Comparison of ENCODE assay signal across 9 cellular contexts in genomic region chr4:37561803-37562207, GRCh38.
DNase-seq lines count a peak whose midpoint lies in the region; ATAC-seq and TF ChIP-seq lines count a peak whose summit lies in the region.
"Had no signal": no experiment of that assay in that cellular context is flagged by ENCODE, and none has a peak within 500 bp of the region (broad histone marks: within the 10 kb centered on the region; RNA-seq: fewer than 3 reads in every experiment).

No MANE protein-coding gene starts in this region.

- no peaks in the 10 kb centered on the region for H3K27me3 Mint-ChIP-seq in activated CD4-positive, alpha-beta memory T cell treated with anti-CD3 and anti-CD28 coated beads, Interleukin-2, amount 10 ng/mL, durations not matched to agents 7 days and 5 days

- no peaks in the 10 kb centered on the region for H3K27me3 ChIP-seq in vagina

- TF ChIP-seq POLR2A in vagina (IDR thresholded peaks at IDR 0.05): no peak
- TF ChIP-seq POLR2A in erythroblast (IDR thresholded peaks at IDR 0.05; ENCODE audit: low read length): no peak

- H3K4me1 ChIP-seq in vagina: no peaks in the 10 kb centered on the region

- POLR2A ChIA-PET in activated CD4-positive, alpha-beta memory T cell treated with anti-CD3 and anti-CD28 coated beads, Interleukin-2, amount 10 ng/mL, durations not matched to agents 7 days and 5 days (lab: Charles Lee): no interaction called here

- no peaks in the 10 kb centered on the region for H3K9me3 Mint-ChIP-seq in activated CD4-positive, alpha-beta memory T cell treated with anti-CD3 and anti-CD28 coated beads, Interleukin-2, amount 10 ng/mL, durations not matched to agents 7 days and 5 days

- CTCF ChIA-PET in activated CD4-positive, alpha-beta memory T cell treated with anti-CD3 and anti-CD28 coated beads, Interleukin-2, amount 10 ng/mL, durations not matched to agents 7 days and 5 days (lab: Charles Lee): no interaction called here

- no peaks in the 10 kb centered on the region for H3K36me3 ChIP-seq in vagina

- no peak overlapping the region for H3K4me3 Mint-ChIP-seq in activated CD4-positive, alpha-beta memory T cell treated with anti-CD3 and anti-CD28 coated beads, Interleukin-2, amount 10 ng/mL, durations not matched to agents 7 days and 5 days

- DNase-seq in H4 (ENCODE audit: low spot score) (peak; percentile 81), HS-5 (ENCODE audit: low read depth) (peak; percentile 25), fibroblast of peridontal ligament (ENCODE audit: extremely low read depth) (peak; percentile 4), vagina (ENCODE audit: extremely low spot score in 2 of 2) (no peak), SHP77 (lab: John Stamatoyannopoulos, UW) (no peak), erythroblast (lab: John Stamatoyannopoulos, UW) (no peak)
- DNase-seq in activated CD4-positive, alpha-beta memory T cell treated with anti-CD3 and anti-CD28 coated beads, Interleukin-2, amount 10 ng/mL, durations not matched to agents 7 days and 5 days: no peak
- DNase-seq: NCI-H446 treated with DMSO at 0.1 percent for 48 hours had no signal

- H3K27ac Mint-ChIP-seq in activated CD4-positive, alpha-beta memory T cell treated with anti-CD3 and anti-CD28 coated beads, Interleukin-2, amount 10 ng/mL, durations not matched to agents 7 days and 5 days: no peak overlapping the region

- no peaks in the 10 kb centered on the region for H3K4me1 Mint-ChIP-seq in activated CD4-positive, alpha-beta memory T cell treated with anti-CD3 and anti-CD28 coated beads, Interleukin-2, amount 10 ng/mL, durations not matched to agents 7 days and 5 days

- peak; percentile 97 for ATAC-seq in GM18861 (IDR thresholded peaks at IDR 0.05; ENCODE audit: unreplicated experiment)

- intact Hi-C loops in vagina (cut with DNase I): no loop called here

- no peak for TF ChIP-seq CTCF in vagina (IDR thresholded peaks at IDR 0.05)

- no peak overlapping the region for H3K4me3 ChIP-seq in vagina

- H3K27ac ChIP-seq in vagina: no peak overlapping the region

- no peaks in the 10 kb centered on the region for H3K36me3 Mint-ChIP-seq in activated CD4-positive, alpha-beta memory T cell treated with anti-CD3 and anti-CD28 coated beads, Interleukin-2, amount 10 ng/mL, durations not matched to agents 7 days and 5 days (ENCODE audit: low read depth)

- H3K9me3 ChIP-seq in vagina: no peaks in the 10 kb centered on the region

Comparison
In these comparisons a context has a peak if more than half of its experiments do, and no peak if none do; other contexts are left out.
1. DNase-seq: peak in H4 (single experiment), HS-5 (single experiment) and fibroblast of peridontal ligament (single experiment); none in vagina (0 of 2), SHP77 (0 of 2), erythroblast (0 of 2) and activated CD4-positive, alpha-beta memory T cell treated with anti-CD3 and anti-CD28 coated beads, Interleukin-2, amount 10 ng/mL, durations not matched to agents 7 days and 5 days (single experiment).